19 cellular contexts compared by ENCODE assay signal in the genomic region with DNA sequence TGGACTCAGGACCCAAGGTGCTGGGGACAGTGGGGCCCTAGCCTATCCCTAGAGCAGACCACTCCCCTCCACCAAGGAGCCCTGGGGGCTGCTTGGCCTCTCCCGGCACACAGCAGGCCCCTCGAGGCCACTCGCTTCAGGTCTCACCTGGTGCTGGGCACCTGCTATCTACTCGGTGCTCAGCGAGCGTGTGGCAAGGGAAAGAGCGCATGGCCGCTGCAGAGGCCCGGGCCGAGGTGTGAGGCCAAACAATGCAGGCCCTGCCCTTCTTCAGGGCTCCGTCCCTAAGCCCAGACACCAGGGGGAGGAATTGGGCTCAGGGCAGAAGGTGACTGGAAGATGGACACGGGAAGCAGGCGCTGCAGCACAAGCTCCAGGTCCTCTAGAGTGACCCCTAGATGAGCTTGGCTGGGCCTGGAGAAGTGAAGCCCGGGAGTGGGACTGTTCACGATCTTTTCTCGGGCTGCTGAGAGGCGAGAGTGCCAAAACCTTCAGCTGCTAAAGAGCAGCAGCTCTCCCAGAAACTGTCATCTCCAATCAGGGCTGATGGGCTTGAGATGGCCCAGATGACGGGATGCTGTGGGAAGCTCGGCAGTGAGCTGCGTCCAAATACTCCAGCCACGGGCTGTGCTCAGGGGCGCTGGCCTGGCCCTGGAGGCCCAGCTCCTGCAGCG. TPM values are rescaled to one million over a fixed set of nuclear protein-coding genes. Genes with fewer than 3 reads are reported as not detected.
DNase-seq lines count a peak whose midpoint lies in the region; ATAC-seq and TF ChIP-seq lines count a peak whose summit lies in the region.
"Had no signal": no experiment of that assay in that cellular context is flagged by ENCODE, and none has a peak within 500 bp of the region (broad histone marks: within the 10 kb centered on the region; RNA-seq: fewer than 3 reads in every experiment).

No MANE protein-coding gene starts in this region.

- TF ChIP-seq CTCF in AG09319 (IDR thresholded peaks at IDR 0.05; ENCODE audit: low read depth, low read length) (no peak; the same call in none of the 2 replicates), osteocyte (IDR thresholded peaks at IDR 0.05) (no peak)

- H3K27ac Mint-ChIP-seq in osteocyte (ENCODE audit: unreplicated experiment), result no peak overlapping the region
- H3K27ac Mint-ChIP-seq: activated CD8-positive, alpha-beta T cell treated with anti-CD3 and anti-CD28 coated beads for 36 hours; activated T-helper 17 cell treated with anti-CD3 and anti-CD28 coated beads, Interleukin-2, amount 50 U/mL, for 72 hours had no signal

- peaks cover 6% of the 10 kb centered on the region for H3K4me1 Mint-ChIP-seq in osteocyte (ENCODE audit: unreplicated experiment)
- H3K4me1 Mint-ChIP-seq: activated T-helper 17 cell treated with anti-CD3 and anti-CD28 coated beads, Interleukin-2, amount 50 U/mL, for 72 hours had no signal

- ATAC-seq in left cardiac atrium (peak; percentile 93 to 96), GM19397 (IDR thresholded peaks at IDR 0.05; ENCODE audit: unreplicated experiment) (no peak)
- ATAC-seq: activated CD8-positive, alpha-beta T cell treated with anti-CD3 and anti-CD28 coated beads for 36 hours; activated T-helper 17 cell treated with anti-CD3 and anti-CD28 coated beads, Interleukin-2, amount 50 U/mL, for 72 hours had no signal

- H3K4me3 Mint-ChIP-seq in osteocyte (ENCODE audit: unreplicated experiment), result no peak overlapping the region
- H3K4me3 Mint-ChIP-seq: activated CD8-positive, alpha-beta T cell treated with anti-CD3 and anti-CD28 coated beads for 36 hours; activated T-helper 17 cell treated with anti-CD3 and anti-CD28 coated beads, Interleukin-2, amount 50 U/mL, for 72 hours had no signal

- no peaks in the 10 kb centered on the region for H3K36me3 Mint-ChIP-seq in osteocyte (ENCODE audit: unreplicated experiment)

- DNase-seq in AG09319 (ENCODE audit: extremely low read depth, low read depth) (peak; percentile 51), cerebellar cortex (ENCODE audit: low spot score) (peak; percentile 85), left cardiac atrium (peak; percentile 39), osteocyte (ENCODE audit: extremely low spot score, unreplicated experiment) (peak; percentile 73), NCI-H2227 treated with DMSO at 0.1 percent for 48 hours (lab: John Stamatoyannopoulos, UW) (no peak), SKM-1 treated with dmso at 0.1 percent for 144 hours (lab: John Stamatoyannopoulos, UW; ENCODE audit: unreplicated experiment) (no peak), NCI-H345 (lab: John Stamatoyannopoulos, UW) (no peak)
- DNase-seq: activated CD8-positive, alpha-beta T cell treated with anti-CD3 and anti-CD28 coated beads for 36 hours; amygdala; COR-L47; GF-D8; Karpas-422; mesendoderm; NCI-H1417; occipital lobe had no signal

- intact Hi-C loops in left cardiac atrium (cut with DNase I), result no loop called here

- H3K27me3 Mint-ChIP-seq in osteocyte (ENCODE audit: unreplicated experiment), result no peaks in the 10 kb centered on the region
- H3K27me3 Mint-ChIP-seq: activated CD8-positive, alpha-beta T cell treated with anti-CD3 and anti-CD28 coated beads for 36 hours; activated T-helper 17 cell treated with anti-CD3 and anti-CD28 coated beads, Interleukin-2, amount 50 U/mL, for 72 hours had no signal

- no peaks in the 10 kb centered on the region for H3K9me3 Mint-ChIP-seq in osteocyte (ENCODE audit: unreplicated experiment)
- H3K9me3 Mint-ChIP-seq: activated CD8-positive, alpha-beta T cell treated with anti-CD3 and anti-CD28 coated beads for 36 hours; activated T-helper 17 cell treated with anti-CD3 and anti-CD28 coated beads, Interleukin-2, amount 50 U/mL, for 72 hours had no signal

RNA-seq across cellular contexts. Expression of gene APCDD1L, which starts 43.9 kb away (rescaled TPM):
- total RNA-seq in left cardiac atrium (1 to 10 TPM in 1 of 2 donors, under 1 TPM in 1; 0.44 to 1.3 TPM), osteocyte (2.4 and 3.1 TPM in 2 replicates)
- total RNA-seq: A673; activated CD8-positive, alpha-beta T cell treated with anti-CD3 and anti-CD28 coated beads for 36 hours; activated T-helper 17 cell treated with anti-CD3 and anti-CD28 coated beads, Interleukin-2, amount 50 U/mL, for 72 hours; occipital lobe; SK-MEL-5 had no signal

Comparison
In these comparisons a context has a peak if more than half of its experiments do, and no peak if none do; other contexts are left out.
1. DNase-seq: peak in AG09319 (single experiment), cerebellar cortex (single experiment), left cardiac atrium (single experiment) and osteocyte (single experiment); none in NCI-H2227 treated with DMSO at 0.1 percent for 48 hours (single experiment), SKM-1 treated with dmso at 0.1 percent for 144 hours (single experiment) and NCI-H345 (single experiment).